ENCODE assay signal across 19 cellular contexts in genomic region chr5:80156156-80156555, GRCh38.
DNase-seq lines count a peak whose midpoint lies in the region; ATAC-seq and TF ChIP-seq lines count a peak whose summit lies in the region.
"Had no signal": no experiment of that assay in that cellular context is flagged by ENCODE, and none has a peak within 500 bp of the region (broad histone marks: within the 10 kb centered on the region; RNA-seq: fewer than 3 reads in every experiment).

No MANE protein-coding gene starts in this region.

- CTCF ChIA-PET in activated naive CD4-positive, alpha-beta T cell treated with anti-CD3 and anti-CD28 coated beads, Interleukin-2, amount 10 ng/mL, durations not matched to agents 7 days and 5 days (lab: Charles Lee): no interaction called here
- CTCF ChIA-PET in activated naive CD4-positive, alpha-beta T cell treated with anti-CD3 and anti-CD28 coated beads for 36 hours (lab: Charles Lee): interaction anchor here (1.3 to 1.6 kb wide), 2 partner anchors 9 to 152 kb away, joined by 3 to 4 read pairs; no protein-coding TSS in a partner anchor
- CTCF ChIA-PET in RWPE1 (lab: Yijun Ruan, JAX): interaction anchor here (0.5 kb wide), 1 partner anchor 13 kb away, joined by 4 read pairs; no protein-coding TSS in a partner anchor

- POLR2A ChIA-PET in RWPE1 (lab: Yijun Ruan, JAX; ENCODE audit: low non-redundant PET): no interaction called here

- no peak for ATAC-seq in GM19328 (IDR thresholded peaks at IDR 0.05; ENCODE audit: unreplicated experiment)
- ATAC-seq: GM12878, Panc1, upper lobe of right lung had no signal

- no peak overlapping the region for H3K4me3 Mint-ChIP-seq in activated naive CD4-positive, alpha-beta T cell treated with anti-CD3 and anti-CD28 coated beads, Interleukin-2, amount 10 ng/mL, durations not matched to agents 7 days and 5 days
- H3K4me3 Mint-ChIP-seq in activated naive CD4-positive, alpha-beta T cell treated with anti-CD3 and anti-CD28 coated beads for 36 hours: no peak overlapping the region
- no peak overlapping the region for H3K4me3 Mint-ChIP-seq in dendritic cell treated with granulocyte-macrophage colony-stimulating factor and Interleukin-4, amounts not matched to agents 40 ng/mL and 50 ng/mL, for 4 days
- no peak overlapping the region for H3K4me3 Mint-ChIP-seq in osteocyte (ENCODE audit: unreplicated experiment)
- H3K4me3 Mint-ChIP-seq: immature natural killer cell had no signal

- peak overlapping the region; percentile 50 for H3K27ac Mint-ChIP-seq in activated naive CD4-positive, alpha-beta T cell treated with anti-CD3 and anti-CD28 coated beads, Interleukin-2, amount 10 ng/mL, durations not matched to agents 7 days and 5 days
- no peak overlapping the region for H3K27ac Mint-ChIP-seq in activated naive CD4-positive, alpha-beta T cell treated with anti-CD3 and anti-CD28 coated beads for 36 hours
- peak overlapping the region; percentile 58 for H3K27ac Mint-ChIP-seq in dendritic cell treated with granulocyte-macrophage colony-stimulating factor and Interleukin-4, amounts not matched to agents 40 ng/mL and 50 ng/mL, for 4 days
- peak overlapping the region; percentile 73 for H3K27ac Mint-ChIP-seq in osteocyte (ENCODE audit: unreplicated experiment)
- H3K27ac Mint-ChIP-seq: immature natural killer cell had no signal

- H3K4me1 Mint-ChIP-seq in activated naive CD4-positive, alpha-beta T cell treated with anti-CD3 and anti-CD28 coated beads, Interleukin-2, amount 10 ng/mL, durations not matched to agents 7 days and 5 days: peaks cover 48% of the 10 kb centered on the region
- H3K4me1 Mint-ChIP-seq in activated naive CD4-positive, alpha-beta T cell treated with anti-CD3 and anti-CD28 coated beads for 36 hours (ENCODE audit: low read depth): peaks cover 44% of the 10 kb centered on the region
- H3K4me1 Mint-ChIP-seq in dendritic cell treated with granulocyte-macrophage colony-stimulating factor and Interleukin-4, amounts not matched to agents 40 ng/mL and 50 ng/mL, for 4 days (ENCODE audit: low read depth): no peaks in the 10 kb centered on the region
- H3K4me1 Mint-ChIP-seq in osteocyte (ENCODE audit: unreplicated experiment): peaks cover 55% of the 10 kb centered on the region
- H3K4me1 Mint-ChIP-seq: immature natural killer cell had no signal

- no peak overlapping the region for H3K27ac ChIP-seq in RWPE1
- H3K27ac ChIP-seq: skin epidermis, upper lobe of right lung had no signal

- no peak for DNase-seq in activated naive CD4-positive, alpha-beta T cell treated with anti-CD3 and anti-CD28 coated beads, Interleukin-2, amount 10 ng/mL, durations not matched to agents 7 days and 5 days
- DNase-seq in activated naive CD4-positive, alpha-beta T cell treated with anti-CD3 and anti-CD28 coated beads for 36 hours: no peak
- peak; percentile 32 for DNase-seq in NCI-H2227 (lab: John Stamatoyannopoulos, UW; ENCODE audit: unreplicated experiment)
- DNase-seq in osteocyte (ENCODE audit: extremely low spot score, unreplicated experiment): no peak
- no peak for DNase-seq in NOMO-1 (lab: John Stamatoyannopoulos, UW; ENCODE audit: unreplicated experiment in 2 of 2)
- no peak for DNase-seq in RWPE1 (ENCODE audit: low spot score)
- DNase-seq: activated effector memory CD4-positive, alpha-beta T cell treated with anti-CD3 and anti-CD28 coated beads, Interleukin-2, amount 50 U/mL, for 16 hours; caudate nucleus; immature natural killer cell; mesendoderm; NCI-H2081 treated with DMSO at 0.1 percent for 48 hours; NCI-H748 treated with DMSO at 0.1 percent for 48 hours; nucleus accumbens; upper lobe of right lung had no signal

- intact Hi-C loops in activated naive CD4-positive, alpha-beta T cell treated with anti-CD3 and anti-CD28 coated beads for 36 hours (cut with micrococcal nuclease): no loop called here
- intact Hi-C loops in dendritic cell treated with granulocyte-macrophage colony-stimulating factor and Interleukin-4, amounts not matched to agents 40 ng/mL and 50 ng/mL, for 4 days (cut with micrococcal nuclease): no loop called here

- H3K36me3 Mint-ChIP-seq in activated naive CD4-positive, alpha-beta T cell treated with anti-CD3 and anti-CD28 coated beads, Interleukin-2, amount 10 ng/mL, durations not matched to agents 7 days and 5 days: peaks cover 83% of the 10 kb centered on the region
- H3K36me3 Mint-ChIP-seq in activated naive CD4-positive, alpha-beta T cell treated with anti-CD3 and anti-CD28 coated beads for 36 hours (ENCODE audit: low read depth): peaks cover 33% of the 10 kb centered on the region
- H3K36me3 Mint-ChIP-seq in dendritic cell treated with granulocyte-macrophage colony-stimulating factor and Interleukin-4, amounts not matched to agents 40 ng/mL and 50 ng/mL, for 4 days (ENCODE audit: low read depth): peaks cover 92% of the 10 kb centered on the region
- H3K36me3 Mint-ChIP-seq in osteocyte (ENCODE audit: unreplicated experiment): peaks cover 12% of the 10 kb centered on the region

- H3K9me3 Mint-ChIP-seq in activated naive CD4-positive, alpha-beta T cell treated with anti-CD3 and anti-CD28 coated beads, Interleukin-2, amount 10 ng/mL, durations not matched to agents 7 days and 5 days: no peaks in the 10 kb centered on the region
- H3K9me3 Mint-ChIP-seq in activated naive CD4-positive, alpha-beta T cell treated with anti-CD3 and anti-CD28 coated beads for 36 hours: peaks cover under 1% of the 10 kb centered on the region
- no peaks in the 10 kb centered on the region for H3K9me3 Mint-ChIP-seq in dendritic cell treated with granulocyte-macrophage colony-stimulating factor and Interleukin-4, amounts not matched to agents 40 ng/mL and 50 ng/mL, for 4 days
- H3K9me3 Mint-ChIP-seq in osteocyte (ENCODE audit: unreplicated experiment): peaks cover 2% of the 10 kb centered on the region
- H3K9me3 Mint-ChIP-seq: immature natural killer cell had no signal

- TF ChIP-seq CTCF in osteocyte (IDR thresholded peaks at IDR 0.05) (no peak), RWPE1 (conservative IDR thresholded peaks at IDR 0.05; ENCODE audit: low read depth) (no peak)

- H3K27me3 Mint-ChIP-seq in activated naive CD4-positive, alpha-beta T cell treated with anti-CD3 and anti-CD28 coated beads, Interleukin-2, amount 10 ng/mL, durations not matched to agents 7 days and 5 days: no peaks in the 10 kb centered on the region
- H3K27me3 Mint-ChIP-seq in activated naive CD4-positive, alpha-beta T cell treated with anti-CD3 and anti-CD28 coated beads for 36 hours (ENCODE audit: low read depth): no peaks in the 10 kb centered on the region
- no peaks in the 10 kb centered on the region for H3K27me3 Mint-ChIP-seq in dendritic cell treated with granulocyte-macrophage colony-stimulating factor and Interleukin-4, amounts not matched to agents 40 ng/mL and 50 ng/mL, for 4 days
- H3K27me3 Mint-ChIP-seq in osteocyte (ENCODE audit: unreplicated experiment): no peaks in the 10 kb centered on the region
